In the genomic region with DNA sequence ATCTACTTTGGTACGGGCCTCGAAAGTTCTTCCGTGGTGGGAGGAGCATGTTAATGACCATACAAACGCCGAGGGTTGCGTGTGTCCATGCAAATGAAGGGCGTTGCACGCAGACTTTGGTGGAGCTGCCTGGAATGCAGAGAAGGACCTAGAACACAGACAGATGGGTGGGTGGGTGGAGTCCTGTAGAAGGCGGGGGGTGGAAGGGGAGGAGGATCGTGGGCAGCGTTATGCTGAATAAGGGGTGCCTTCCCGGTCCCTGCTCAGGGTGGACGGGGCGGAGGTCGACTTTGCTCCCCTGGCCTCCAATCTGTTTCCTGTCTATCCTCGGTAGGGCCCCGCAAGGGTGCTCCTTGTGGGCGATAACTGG, we compare ENCODE assay signal across 8 cellular contexts. TPM values are rescaled to one million over a fixed set of nuclear protein-coding genes. Genes with fewer than 3 reads are reported as not detected.
A peak's percentile ranks its signal among the peaks of the same experiment; 100 is the strongest.
DNase-seq lines count a peak whose midpoint lies in the region; ATAC-seq, FAIRE-seq and TF ChIP-seq lines count a peak whose summit lies in the region.

No MANE protein-coding gene starts in this region.

- peaks cover 25 to 47% of the 10 kb centered on the region in 2 donors for H3K27me3 ChIP-seq in breast epithelium
- peaks cover 56% of the 10 kb centered on the region for H3K27me3 ChIP-seq in neutrophil

- ATAC-seq in HG02759 (IDR thresholded peaks at IDR 0.05; ENCODE audit: unreplicated experiment) (no peak), GM21367 (IDR thresholded peaks at IDR 0.05; ENCODE audit: unreplicated experiment) (no peak)

- TF ChIP-seq CTCF in NB4 (IDR thresholded peaks at IDR 0.05; ENCODE audit: low read depth, low read length) (no peak), breast epithelium (IDR thresholded peaks at IDR 0.05) (no peak), neutrophil (IDR thresholded peaks at IDR 0.05) (no peak)

- DNase-seq in NB4 (ENCODE audit: low read depth), result no peak
- DNase-seq in breast epithelium (ENCODE audit: low spot score in 2 of 2), result no peak
- no peak for DNase-seq in activated effector memory CD4-positive, alpha-beta T cell treated with Interleukin-2 at 50 U/mL for 16 hours
- DNase-seq in stimulated activated CD4-positive, alpha-beta T cell treated with anti-CD3 and anti-CD28 coated beads, Interleukin-2, amount 100 ng/mL, for 48 hours, result no peak

- H3K27ac ChIP-seq in breast epithelium (no peak overlapping the region), neutrophil (peak overlapping the region; percentile 47)

- TF ChIP-seq POLR2A in NB4 (IDR thresholded peaks at IDR 0.05; ENCODE audit: extremely low read depth, insufficient read length) (no peak), breast epithelium (IDR thresholded peaks at IDR 0.05) (no peak)

- FAIRE-seq in G401.6 (lab: Jason Lieb, UNC), result peak; percentile 30

- peak overlapping the region; percentile 58 for H3K4me3 ChIP-seq in NB4 (ENCODE audit: low read depth, low read length)
- H3K4me3 ChIP-seq in breast epithelium, result peak overlapping the region; percentile 64 to 86 (median 73)
- peak overlapping the region; percentile 74 to 82 for H3K4me3 ChIP-seq in neutrophil (ENCODE audit: low read depth in 1 of 2, low read length in 1 of 2)

- H3K4me1 ChIP-seq in breast epithelium (peaks cover 18 to 26% of the 10 kb centered on the region in 2 donors), neutrophil (ENCODE audit: control insufficient read depth in 1 of 2, insufficient read depth in 1 of 2, low read depth in 1 of 2, low read length in 1 of 2) (peaks cover 63 to 70% of the 10 kb centered on the region in 2 experiments)

- intact Hi-C loops in breast epithelium (cut with DNase I; ENCODE audit: low total_unique reads), result no loop called here

- no peaks in the 10 kb centered on the region for H3K36me3 ChIP-seq in breast epithelium
- no peaks in the 10 kb centered on the region for H3K36me3 ChIP-seq in neutrophil

- H3K9me3 ChIP-seq in breast epithelium, result no peaks in the 10 kb centered on the region
- H3K9me3 ChIP-seq in neutrophil, result no peaks in the 10 kb centered on the region

RNA-seq across cellular contexts. Expression of a gene that starts 0.8 kb away (rescaled TPM):
- 1 to 10 TPM; 2.0 to 4.0 (median 3.7) TPM for total RNA-seq in breast epithelium

RNA-seq across cellular contexts. Expression of a gene that starts 4.3 kb away (rescaled TPM):
- total RNA-seq in breast epithelium, result under 1 TPM in 1 of 3 donors, not detected in 2; 0.33 TPM

RNA-seq across cellular contexts. Expression of a gene that starts 11.9 kb away (rescaled TPM):
- 1 to 10 TPM in 1 of 3 donors, under 1 TPM in 2; 0.66 to 1.4 (median 0.73) TPM for total RNA-seq in breast epithelium

RNA-seq across cellular contexts. Expression of a gene that starts 44.4 kb away (rescaled TPM):
- under 1 TPM in 1 of 3 donors, not detected in 2; 0.15 TPM for total RNA-seq in breast epithelium

RNA-seq across cellular contexts. Expression of a gene that starts 49.6 kb away (rescaled TPM):
- total RNA-seq in breast epithelium, result not detected
